19 cellular contexts compared by ENCODE assay signal in the genomic region with DNA sequence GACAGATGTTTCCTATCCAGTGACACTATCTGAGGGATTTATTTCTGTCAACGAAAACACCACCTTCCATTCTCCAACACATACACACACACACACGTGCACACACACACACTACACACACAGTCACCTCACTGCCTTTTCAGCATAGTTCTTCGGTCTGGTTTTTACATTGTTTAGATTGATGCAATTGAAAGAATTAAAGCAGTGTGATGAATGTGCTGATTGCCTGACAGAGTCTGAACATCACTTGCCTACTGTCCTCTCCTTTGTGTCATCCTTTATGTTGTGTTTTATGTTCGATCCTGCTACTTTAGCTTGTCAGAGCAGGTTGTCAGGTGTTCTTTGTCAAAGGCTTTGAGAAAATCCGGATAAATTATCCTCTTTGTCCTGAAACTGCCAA.
DNase-seq lines count a peak whose midpoint lies in the region; ATAC-seq and TF ChIP-seq lines count a peak whose summit lies in the region.
"Had no signal": no experiment of that assay in that cellular context is flagged by ENCODE, and none has a peak within 500 bp of the region (broad histone marks: within the 10 kb centered on the region; RNA-seq: fewer than 3 reads in every experiment).

No MANE protein-coding gene starts in this region.

- 83 to 84% methylated on average over 5 of the region's 5 CpGs for WGBS in testis, 2 donors

- H3K4me3 ChIP-seq in HEK293 (ENCODE audit: low read depth, low read length) (no peak overlapping the region), testis (no peak overlapping the region)
- H3K4me3 ChIP-seq: BLaER1 treated with 17β-estradiol and CSF1 and Interleukin-3, amounts not matched to agents 10 nM and 100 nM; GM12878; GM23248; HAP-1 had no signal

- H3K36me3 ChIP-seq in HEK293 (ENCODE audit: control insufficient read depth in 2 of 2, insufficient read depth in 1 of 2, low read length in 2 of 2) = no peaks in the 10 kb centered on the region
- no peaks in the 10 kb centered on the region for H3K36me3 ChIP-seq in testis (ENCODE audit: low read depth, missing control alignments)
- H3K36me3 ChIP-seq: BLaER1 treated with 17β-estradiol and CSF1 and Interleukin-3, amounts not matched to agents 10 nM and 100 nM; HAP-1 had no signal

- peak; percentile 80 for DNase-seq in NCI-H2227 treated with DMSO at 0.1 percent for 48 hours (lab: John Stamatoyannopoulos, UW)
- DNase-seq in left kidney (ENCODE audit: low read depth, low spot score) = peak; percentile 31
- no peak for DNase-seq in testis
- DNase-seq in KG1 (lab: John Stamatoyannopoulos, UW) = no peak
- DNase-seq: Calu3; CD8-positive, alpha-beta T cell; DMS 273 treated with DMSO at 0.1 percent for 48 hours; DMS53; DND-41; EL; GM23248; HFFc6; IMR-90 had no signal

- H3K4me1 ChIP-seq in HEK293 (ENCODE audit: control insufficient read depth, insufficient read depth, low read length) (no peaks in the 10 kb centered on the region), testis (no peaks in the 10 kb centered on the region)
- H3K4me1 ChIP-seq: HAP-1 had no signal

- no peaks in the 10 kb centered on the region for H3K9me3 ChIP-seq in HEK293 (ENCODE audit: control insufficient read depth, insufficient read depth, low read depth, low read length)
- H3K9me3 ChIP-seq in testis = no peaks in the 10 kb centered on the region
- H3K9me3 ChIP-seq: BLaER1 treated with 17β-estradiol and CSF1 and Interleukin-3, amounts not matched to agents 10 nM and 100 nM; HAP-1 had no signal

- H3K27me3 ChIP-seq in testis = no peaks in the 10 kb centered on the region
- H3K27me3 ChIP-seq: BLaER1 treated with 17β-estradiol and CSF1 and Interleukin-3, amounts not matched to agents 10 nM and 100 nM had no signal

- no peak for TF ChIP-seq POLR2A in testis (IDR thresholded peaks at IDR 0.05)

- CTCF ChIA-PET in HEK293 (lab: Yijun Ruan, JAX) = interaction anchor here (1.0 kb wide), 1 partner anchor 99 kb away, joined by 3 read pairs; no protein-coding TSS in a partner anchor

- intact Hi-C loops in testis (cut with DNase I; ENCODE audit: low total_unique reads) = no loop called here

- H3K27ac ChIP-seq in HEK293 (ENCODE audit: extremely low read depth, low read depth, low read length) (no peak overlapping the region), testis (no peak overlapping the region)
- H3K27ac ChIP-seq: BLaER1 treated with 17β-estradiol and CSF1 and Interleukin-3, amounts not matched to agents 10 nM and 100 nM; GM23248; HL-60 had no signal

- POLR2A ChIA-PET in HEK293 (lab: Yijun Ruan, JAX) = no interaction called here

- TF ChIP-seq CTCF in HEK293 (tag by site-specific recombination; IDR thresholded peaks at IDR 0.05) = no peak
- TF ChIP-seq CTCF in testis (IDR thresholded peaks at IDR 0.05) = no peak

- ATAC-seq in GM21576 (IDR thresholded peaks at IDR 0.05; ENCODE audit: unreplicated experiment) = no peak
- ATAC-seq: CD8-positive, alpha-beta T cell; GM12878 had no signal

TF ChIP-seq in HEK293, 187 proteins besides CTCF, POLR2A, EP300 and RAD21:
- TF ChIP-seq ZSCAN4 (tag by site-specific recombination; IDR thresholded peaks at IDR 0.05) (peak; percentile 82), ZNF423 (tag by site-specific recombination; IDR thresholded peaks at IDR 0.05) (no peak)

Comparison
In these comparisons a context has a peak if more than half of its experiments do, and no peak if none do; other contexts are left out.
1. DNase-seq: peak in NCI-H2227 treated with DMSO at 0.1 percent for 48 hours (single experiment) and left kidney (single experiment); none in testis (single experiment) and KG1 (single experiment).